ENCODE assay signal across 8 cellular contexts in genomic region chr3:9397911-9398714, GRCh38. TPM values are rescaled to one million over a fixed set of nuclear protein-coding genes. Genes with fewer than 3 reads are reported as not detected.
DNase-seq lines count a peak whose midpoint lies in the region; ATAC-seq and TF ChIP-seq lines count a peak whose summit lies in the region.

No MANE protein-coding gene starts in this region.

- H3K4me3 Mint-ChIP-seq in activated naive CD4-positive, alpha-beta T cell treated with anti-CD3 and anti-CD28 coated beads, Interleukin-2, amount 10 ng/mL, durations not matched to agents 7 days and 5 days = peak overlapping the region; percentile 98
- H3K4me3 Mint-ChIP-seq in osteocyte (ENCODE audit: unreplicated experiment) = peak overlapping the region; percentile 95

- peaks cover 41% of the 10 kb centered on the region for H3K36me3 Mint-ChIP-seq in activated naive CD4-positive, alpha-beta T cell treated with anti-CD3 and anti-CD28 coated beads, Interleukin-2, amount 10 ng/mL, durations not matched to agents 7 days and 5 days
- peaks cover 8% of the 10 kb centered on the region for H3K36me3 Mint-ChIP-seq in osteocyte (ENCODE audit: unreplicated experiment)

- no peak for TF ChIP-seq EP300 in gastroesophageal sphincter (IDR thresholded peaks at IDR 0.05)

- WGBS in gastroesophageal sphincter (ENCODE audit: low coverage in 1 of 2), 2 donors = 0% methylated on average over 15 to 27 of the region's 46 CpGs

- H2AFZ ChIP-seq in OCI-LY3 (ENCODE audit: low read depth, low read length) = no peak overlapping the region

- ATAC-seq in gastroesophageal sphincter (no peak), HG03457 (IDR thresholded peaks at IDR 0.05; ENCODE audit: unreplicated experiment) (no peak), GM21528 (IDR thresholded peaks at IDR 0.05; ENCODE audit: low FRiP score, unreplicated experiment) (no peak)

- H3K27ac Mint-ChIP-seq in activated naive CD4-positive, alpha-beta T cell treated with anti-CD3 and anti-CD28 coated beads, Interleukin-2, amount 10 ng/mL, durations not matched to agents 7 days and 5 days = peak overlapping the region; percentile 96
- H3K27ac Mint-ChIP-seq in osteocyte (ENCODE audit: unreplicated experiment) = peak overlapping the region; percentile 97

- H3K27me3 ChIP-seq in OCI-LY3 (ENCODE audit: low read depth, low read length) = no peaks in the 10 kb centered on the region
- H3K27me3 ChIP-seq in gastroesophageal sphincter = no peaks in the 10 kb centered on the region

- H3K4me3 ChIP-seq in OCI-LY3 (ENCODE audit: low read length) (peak overlapping the region; percentile 98), gastroesophageal sphincter (peak overlapping the region; percentile 84 to 96)

- peaks cover 3% of the 10 kb centered on the region for H3K27me3 Mint-ChIP-seq in activated naive CD4-positive, alpha-beta T cell treated with anti-CD3 and anti-CD28 coated beads, Interleukin-2, amount 10 ng/mL, durations not matched to agents 7 days and 5 days
- H3K27me3 Mint-ChIP-seq in osteocyte (ENCODE audit: unreplicated experiment) = no peaks in the 10 kb centered on the region

- H3K36me3 ChIP-seq in OCI-LY3 (replicated peaks; ENCODE audit: low read depth, low read length) (peaks cover 44% of the 10 kb centered on the region), gastroesophageal sphincter (peaks cover 0 to 10% of the 10 kb centered on the region in 2 donors)

- H4K20me1 ChIP-seq in OCI-LY3 (ENCODE audit: insufficient read depth, low read length) = peaks cover 74% of the 10 kb centered on the region

- H3K9ac ChIP-seq in OCI-LY3 (ENCODE audit: low read length) = peak overlapping the region; percentile 99

- DNase-seq in NCI-H2227 (lab: John Stamatoyannopoulos, UW; ENCODE audit: unreplicated experiment) (peak; percentile 45), NCI-H2227 treated with DMSO at 0.1 percent for 48 hours (lab: John Stamatoyannopoulos, UW) (no peak), osteocyte (ENCODE audit: extremely low spot score, unreplicated experiment) (no peak)
- DNase-seq in activated naive CD4-positive, alpha-beta T cell treated with anti-CD3 and anti-CD28 coated beads, Interleukin-2, amount 10 ng/mL, durations not matched to agents 7 days and 5 days = peak; percentile 50

- CTCF ChIA-PET in activated naive CD4-positive, alpha-beta T cell treated with anti-CD3 and anti-CD28 coated beads, Interleukin-2, amount 10 ng/mL, durations not matched to agents 7 days and 5 days (lab: Charles Lee) = interaction anchor here (1.0 to 2.3 kb wide), 2 partner anchors 24 to 36 kb away, joined by 4 to 10 read pairs; partner anchors contain the start of gene THUMPD3

- TF ChIP-seq POLR2A in gastroesophageal sphincter (IDR thresholded peaks at IDR 0.05) = no peak

- H3K27ac ChIP-seq in OCI-LY3 (ENCODE audit: low read length) (peak overlapping the region; percentile 96), gastroesophageal sphincter (peak overlapping the region; percentile 98 to 99 (median 98))

- H3K4me1 Mint-ChIP-seq in activated naive CD4-positive, alpha-beta T cell treated with anti-CD3 and anti-CD28 coated beads, Interleukin-2, amount 10 ng/mL, durations not matched to agents 7 days and 5 days = peaks cover 69% of the 10 kb centered on the region
- peaks cover 65% of the 10 kb centered on the region for H3K4me1 Mint-ChIP-seq in osteocyte (ENCODE audit: unreplicated experiment)

- H3K4me1 ChIP-seq in OCI-LY3 (ENCODE audit: low read length) (peaks cover 55% of the 10 kb centered on the region), gastroesophageal sphincter (peaks cover 33 to 73% (median 46%) of the 10 kb centered on the region in 3 donors)

- no peaks in the 10 kb centered on the region for H3K9me3 Mint-ChIP-seq in activated naive CD4-positive, alpha-beta T cell treated with anti-CD3 and anti-CD28 coated beads, Interleukin-2, amount 10 ng/mL, durations not matched to agents 7 days and 5 days
- H3K9me3 Mint-ChIP-seq in osteocyte (ENCODE audit: unreplicated experiment) = no peaks in the 10 kb centered on the region

- H3K9me3 ChIP-seq in OCI-LY3 (ENCODE audit: insufficient read depth, low read length) = no peaks in the 10 kb centered on the region
- H3K9me3 ChIP-seq in gastroesophageal sphincter = no peaks in the 10 kb centered on the region

- peaks cover 92% of the 10 kb centered on the region for H3K79me2 ChIP-seq in OCI-LY3 (ENCODE audit: low read length)

- TF ChIP-seq CTCF in OCI-LY3 (IDR thresholded peaks at IDR 0.05; ENCODE audit: low read depth, low read length) (no peak), gastroesophageal sphincter (IDR thresholded peaks at IDR 0.05) (no peak), osteocyte (IDR thresholded peaks at IDR 0.05) (no peak)

- peak overlapping the region; percentile 73 for H3K4me2 ChIP-seq in OCI-LY3 (ENCODE audit: low read length)

RNA-seq across cellular contexts. Expression of gene SETD5, which starts 0.7 kb away (rescaled TPM):
- total RNA-seq in gastroesophageal sphincter (10 to 100 TPM; 51.5 to 95.3 (median 76.8) TPM), osteocyte (154 and 161 TPM in 2 replicates)

RNA-seq across cellular contexts. Expression of gene THUMPD3, which starts 35.3 kb away (rescaled TPM):
- total RNA-seq in gastroesophageal sphincter (10 to 100 TPM; 18.8 to 32.1 (median 25.8) TPM), osteocyte (43.2 and 45.4 TPM in 2 replicates)

Comparison
In these comparisons a context has a peak if more than half of its experiments do, and no peak if none do; other contexts are left out.
1. DNase-seq: peak in NCI-H2227 (single experiment) and activated naive CD4-positive, alpha-beta T cell treated with anti-CD3 and anti-CD28 coated beads, Interleukin-2, amount 10 ng/mL, durations not matched to agents 7 days and 5 days (single experiment); none in NCI-H2227 treated with DMSO at 0.1 percent for 48 hours (single experiment) and osteocyte (single experiment).